In the genomic region with DNA sequence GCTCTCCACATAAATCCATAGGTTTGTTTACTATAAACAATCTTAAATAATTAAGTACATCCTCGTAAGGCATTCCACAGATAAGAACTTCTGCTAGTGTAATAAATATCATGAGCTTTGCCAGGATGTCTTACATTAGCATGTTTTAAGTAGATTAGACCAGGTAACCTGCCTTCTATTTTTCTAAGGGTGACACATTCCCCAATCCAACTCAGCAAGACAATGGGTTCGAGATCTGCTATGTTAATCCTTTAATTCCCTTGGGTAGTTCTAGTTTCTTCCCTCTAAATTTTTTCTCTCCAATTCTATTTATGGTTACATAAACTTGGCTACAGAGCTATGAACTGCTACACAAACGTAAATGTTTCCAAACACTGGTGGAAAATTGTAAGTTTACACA, we compare ENCODE assay signal across 21 cellular contexts.
"Had no signal": no experiment of that assay in that cellular context is flagged by ENCODE, and none has a peak within 500 bp of the region (broad histone marks: within the 10 kb centered on the region; RNA-seq: fewer than 3 reads in every experiment).

No MANE protein-coding gene starts in this region.

- H3K4me1 Mint-ChIP-seq: mesothelial cell of epicardium; stimulated activated naive B cell treated with anti-CD40 and anti-IgM and Interleukin-4, amounts not matched to agents 10 μg/mL and 1 μg/mL and 100 μg/mL, for 72 hours; stimulated activated naive CD8-positive, alpha-beta T cell treated with anti-CD3 and anti-CD28 coated beads, Interleukin-15, amount 100 ng/mL, for 72 hours had no signal

- H3K4me3 ChIP-seq: coronary artery, gastroesophageal sphincter, prostate gland, right lobe of liver, testis, tibial nerve, upper lobe of right lung, vagina had no signal

- H3K27me3 Mint-ChIP-seq: stimulated activated naive CD8-positive, alpha-beta T cell treated with anti-CD3 and anti-CD28 coated beads, Interleukin-15, amount 100 ng/mL, for 72 hours had no signal

- H3K36me3 ChIP-seq: esophagus muscularis mucosa, gastroesophageal sphincter, prostate gland, right lobe of liver, tibial nerve, upper lobe of right lung, vagina had no signal

- ATAC-seq: gastroesophageal sphincter; natural killer cell treated with Interleukin-12 subunit alpha and Interleukin-12 subunit beta and Interleukin-15 and Interleukin-18, amount 100 ng/mL, for 72 hours; right lobe of liver; stimulated activated naive B cell treated with anti-CD40 and anti-IgM and Interleukin-4, amounts not matched to agents 10 μg/mL and 1 μg/mL and 100 μg/mL, for 72 hours; stimulated activated naive CD8-positive, alpha-beta T cell treated with anti-CD3 and anti-CD28 coated beads, Interleukin-15, amount 100 ng/mL, for 72 hours; upper lobe of right lung had no signal

- H3K27me3 ChIP-seq: esophagus muscularis mucosa, gastroesophageal sphincter, right lobe of liver, testis, tibial nerve, upper lobe of right lung, vagina had no signal

- H3K9ac ChIP-seq: parathyroid adenoma had no signal

- H3K9me3 ChIP-seq: esophagus muscularis mucosa, gastroesophageal sphincter, prostate gland, right lobe of liver, testis, upper lobe of right lung, vagina had no signal

- H2AFZ ChIP-seq: parathyroid adenoma had no signal

- H3K27ac ChIP-seq: coronary artery, epithelial cell of prostate, esophagus muscularis mucosa, gastroesophageal sphincter, parathyroid adenoma, prostate gland, right lobe of liver, testis, tibial nerve, upper lobe of right lung, vagina had no signal

- H3K9me3 Mint-ChIP-seq: natural killer cell treated with Interleukin-12 subunit alpha and Interleukin-12 subunit beta and Interleukin-15 and Interleukin-18, amount 100 ng/mL, for 72 hours; stimulated activated naive B cell treated with anti-CD40 and anti-IgM and Interleukin-4, amounts not matched to agents 10 μg/mL and 1 μg/mL and 100 μg/mL, for 72 hours had no signal

- DNase-seq: effector memory CD4-positive, alpha-beta T cell; foreskin fibroblast; glutamatergic neuron; kidney glomerular epithelial cell; right lobe of liver; stimulated activated CD4-positive, alpha-beta T cell treated with anti-CD3 and anti-CD28 coated beads, Interleukin-2, amount 100 ng/mL, for 24 hours; stimulated activated CD4-positive, alpha-beta T cell treated with anti-CD3 and anti-CD28 coated beads, Interleukin-4, amount 100 ng/mL, for 4 hours; stimulated activated naive B cell treated with anti-CD40 and anti-IgM and Interleukin-4, amounts not matched to agents 10 μg/mL and 1 μg/mL and 100 μg/mL, for 72 hours; stimulated activated naive CD8-positive, alpha-beta T cell treated with anti-CD3 and anti-CD28 coated beads, Interleukin-15, amount 100 ng/mL, for 72 hours; testis; upper lobe of right lung had no signal

- H3K4me1 ChIP-seq: parathyroid adenoma, prostate gland, right lobe of liver, testis, tibial nerve, upper lobe of right lung, vagina had no signal

- H3K36me3 Mint-ChIP-seq: mesothelial cell of epicardium; natural killer cell treated with Interleukin-12 subunit alpha and Interleukin-12 subunit beta and Interleukin-15 and Interleukin-18, amount 100 ng/mL, for 72 hours; stimulated activated naive B cell treated with anti-CD40 and anti-IgM and Interleukin-4, amounts not matched to agents 10 μg/mL and 1 μg/mL and 100 μg/mL, for 72 hours had no signal

- H3K27ac Mint-ChIP-seq: mesothelial cell of epicardium; natural killer cell treated with Interleukin-12 subunit alpha and Interleukin-12 subunit beta and Interleukin-15 and Interleukin-18, amount 100 ng/mL, for 72 hours; stimulated activated naive B cell treated with anti-CD40 and anti-IgM and Interleukin-4, amounts not matched to agents 10 μg/mL and 1 μg/mL and 100 μg/mL, for 72 hours had no signal

- H3K79me2 ChIP-seq: parathyroid adenoma had no signal

- H3K4me3 Mint-ChIP-seq: mesothelial cell of epicardium; natural killer cell treated with Interleukin-12 subunit alpha and Interleukin-12 subunit beta and Interleukin-15 and Interleukin-18, amount 100 ng/mL, for 72 hours; stimulated activated naive B cell treated with anti-CD40 and anti-IgM and Interleukin-4, amounts not matched to agents 10 μg/mL and 1 μg/mL and 100 μg/mL, for 72 hours; stimulated activated naive CD8-positive, alpha-beta T cell treated with anti-CD3 and anti-CD28 coated beads, Interleukin-15, amount 100 ng/mL, for 72 hours had no signal
